19 cellular contexts compared by ENCODE assay signal in genomic region chr4:12966741-12967140, GRCh38.
"Had no signal": no experiment of that assay in that cellular context is flagged by ENCODE, and none has a peak within 500 bp of the region (broad histone marks: within the 10 kb centered on the region; RNA-seq: fewer than 3 reads in every experiment).

No MANE protein-coding gene starts in this region.

- DNase-seq: hippocampal formation; kidney; left ventricle myocardium inferior; mesendoderm; naive B cell; natural killer cell; nephron progenitor cell; occipital lobe; ovary; right lobe of liver; stimulated activated CD4-positive, alpha-beta T cell treated with anti-CD3 and anti-CD28 coated beads, Interleukin-1b, Interleukin-23, amount 100 ng/mL, for 48 hours; stimulated activated CD4-positive, alpha-beta T cell treated with anti-CD3 and anti-CD28 coated beads, Interleukin-2, amount 100 ng/mL, for 48 hours; stimulated activated CD4-positive, alpha-beta T cell treated with anti-CD3 and anti-CD28 coated beads, Interleukin-4, amount 100 ng/mL, for 4 hours; stimulated activated CD8-positive, alpha-beta memory T cell treated with anti-CD3 and anti-CD28 coated beads, Interleukin-4, amount 100 ng/mL, for 48 hours; stimulated activated naive CD4-positive, alpha-beta T cell treated with Interleukin-2 at 50 U/mL for 16 hours; stimulated activated naive CD8-positive, alpha-beta T cell treated with anti-CD3 and anti-CD28 coated beads, Interleukin-15, amount 100 ng/mL, for 72 hours; substantia nigra; uterus had no signal

- ATAC-seq: natural killer cell; right lobe of liver; stimulated activated memory B cell treated with anti-CD40 and anti-IgM and Interleukin-4, amounts not matched to agents 10 μg/mL and 1 μg/mL and 100 μg/mL, for 72 hours; stimulated activated naive CD8-positive, alpha-beta T cell treated with anti-CD3 and anti-CD28 coated beads, Interleukin-15, amount 100 ng/mL, for 72 hours had no signal
